ENCODE assay signal across 29 cellular contexts in the genomic region with DNA sequence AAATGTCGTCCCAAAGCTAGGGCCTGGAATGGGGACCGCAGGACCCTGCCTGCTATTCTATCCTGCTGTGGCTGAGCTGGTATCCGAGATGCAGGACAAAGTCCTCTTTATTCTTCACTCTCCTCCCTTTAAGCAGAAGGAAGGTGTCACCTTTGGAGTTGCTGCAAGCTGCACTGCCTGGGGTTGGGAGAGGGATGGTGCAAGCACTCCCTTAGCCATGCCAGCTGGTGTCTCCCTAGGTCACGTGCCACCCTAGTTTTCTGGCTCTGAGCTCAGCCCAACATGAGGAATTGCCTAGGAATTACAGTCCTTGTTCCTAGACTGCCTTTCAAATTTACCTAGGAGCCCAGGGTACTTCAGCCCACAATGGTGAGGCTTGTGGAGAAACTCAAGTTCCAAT. TPM values are rescaled to one million over a fixed set of nuclear protein-coding genes. Genes with fewer than 3 reads are reported as not detected.
DNase-seq lines count a peak whose midpoint lies in the region; ATAC-seq, FAIRE-seq and TF ChIP-seq lines count a peak whose summit lies in the region.
"Had no signal": no experiment of that assay in that cellular context is flagged by ENCODE, and none has a peak within 500 bp of the region (broad histone marks: within the 10 kb centered on the region; RNA-seq: fewer than 3 reads in every experiment).

No MANE protein-coding gene starts in this region.

- TF ChIP-seq POLR2A in K562 (conservative IDR thresholded peaks at IDR 0.05) (no peak), GM18505 (IDR thresholded peaks at IDR 0.05; ENCODE audit: borderline replicate concordance, extremely low read depth, insufficient read depth, insufficient read length) (no peak)

- H3K4me3 Mint-ChIP-seq in T-cell: no peak overlapping the region
- H3K4me3 Mint-ChIP-seq: CD4-positive, CD25-positive, alpha-beta regulatory T cell; CD8-positive, alpha-beta memory T cell; GM23338; IgD-negative memory B cell had no signal

- H3K27ac Mint-ChIP-seq in T-cell: no peak overlapping the region
- H3K27ac Mint-ChIP-seq: CD8-positive, alpha-beta memory T cell; IgD-negative memory B cell had no signal

- peak; percentile 31 for DNase-seq in DMS 273 (lab: John Stamatoyannopoulos, UW; ENCODE audit: unreplicated experiment)
- no peak for DNase-seq in DMS 273 treated with DMSO at 0.1 percent for 48 hours (lab: John Stamatoyannopoulos, UW)
- no peak for DNase-seq in K562 (ENCODE audit: extremely low read depth in 1 of 4, low spot score in 3 of 4)
- DNase-seq in left lobe of liver (ENCODE audit: low spot score): no peak
- DNase-seq in small intestine: peak; percentile 55
- no peak for DNase-seq in NCI-H2107 (lab: John Stamatoyannopoulos, UW)
- no peak for DNase-seq in T-cell
- DNase-seq: BE2C; C1 segment of cervical spinal cord; CD4-positive, CD25-positive, alpha-beta regulatory T cell; CD8-positive, alpha-beta memory T cell; COR-L47; DMS53; DND-41; EL; HCEC 1CT; KG1 had no signal

- CTCF ChIA-PET in K562 (lab: Yijun Ruan, JAX; ENCODE audit: low intra/inter-chr PET ratio): no interaction called here
- CTCF ChIA-PET in T-cell (lab: Charles Lee): no interaction called here

- H3K4me1 Mint-ChIP-seq in T-cell: no peaks in the 10 kb centered on the region
- H3K4me1 Mint-ChIP-seq: CD4-positive, CD25-positive, alpha-beta regulatory T cell; CD8-positive, alpha-beta memory T cell; GM23338; IgD-negative memory B cell had no signal

- H3K9me3 ChIP-seq in K562 (replicated peaks; ENCODE audit: control insufficient read depth, insufficient read depth, low read depth, low read length): no peaks in the 10 kb centered on the region
- no peaks in the 10 kb centered on the region for H3K9me3 ChIP-seq in small intestine (ENCODE audit: control insufficient read depth, low read depth)
- H3K9me3 ChIP-seq: BE2C had no signal

- H3K4me1 ChIP-seq in K562 (replicated peaks in 1 of 2; ENCODE audit: control insufficient read depth in 2 of 2, insufficient read depth in 2 of 2, low read length in 2 of 2) (no peaks in the 10 kb centered on the region; a peak in 1 of 5 replicates), small intestine (ENCODE audit: control insufficient read depth in 2 of 2, insufficient read depth in 1 of 2, low read depth in 1 of 2, low read length in 1 of 2) (no peaks in the 10 kb centered on the region)
- H3K4me1 ChIP-seq: BE2C had no signal

- no peak for TF ChIP-seq EP300 in K562 (IDR thresholded peaks at IDR 0.05; ENCODE audit: low read length)

- POLR2A ChIA-PET in K562 (lab: Yijun Ruan, JAX): no interaction called here
- POLR2A ChIA-PET in T-cell (lab: Charles Lee): no interaction called here

- no peak for TF ChIP-seq RAD21 in K562 (CRISPR knock-in tag; conservative IDR thresholded peaks at IDR 0.05 in 1 of 2, IDR thresholded peaks at IDR 0.05 in 1 of 2)

- no TSS peak for BruUV-seq in K562 (replicated peaks; lab: Mats Ljungman, UMichigan)

- H3K9me3 Mint-ChIP-seq in T-cell: peaks cover 6 to 8% (median 8%) of the 10 kb centered on the region in 3 donors

- no peak for FAIRE-seq in K562 (lab: Jason Lieb, UNC)
- no peak for FAIRE-seq in small intestine (lab: Jason Lieb, UNC)
- FAIRE-seq: D721Med, G401.6, GM12891, GM18507, H54 had no signal

- H3K9me1 ChIP-seq in K562 (ENCODE audit: control insufficient read depth, insufficient read depth, low read length): no peaks in the 10 kb centered on the region

- H3K27ac ChIP-seq in K562 (ENCODE audit: extremely low read depth, low read depth, low read length) (no peak overlapping the region), small intestine (ENCODE audit: low read depth in 1 of 2, low read length in 1 of 2) (no peak overlapping the region)
- H3K27ac ChIP-seq: 22Rv1, HL-60 had no signal

- H3K9ac ChIP-seq in K562 (ENCODE audit: insufficient read depth in 1 of 2, low read depth in 2 of 2, low read length in 2 of 2): peak overlapping the region in 1 of 2 experiments; percentile 35; a peak in 1 of 4 replicates

- no peak overlapping the region for H3K4me3 ChIP-seq in K562
- H3K4me3 ChIP-seq in small intestine (ENCODE audit: low read depth in 1 of 2, low read length in 2 of 2): no peak overlapping the region
- H3K4me3 ChIP-seq: GM23338 had no signal

- H2AFZ ChIP-seq in K562 (ENCODE audit: low read depth, low read length): no peak overlapping the region
- H2AFZ ChIP-seq: GM23338 had no signal

- no peaks in the 10 kb centered on the region for H3K79me2 ChIP-seq in K562 (ENCODE audit: control insufficient read depth, insufficient read depth, low read length)

- TF ChIP-seq CTCF in K562 (IDR thresholded peaks at IDR 0.05 in 2 of 3, conservative IDR thresholded peaks at IDR 0.05 in 1 of 3; ENCODE audit: insufficient read depth in 2 of 3, low read depth in 1 of 3, low read length in 3 of 3): no peak

- no peaks in the 10 kb centered on the region; a peak in 1 of 5 replicates for H3K27me3 ChIP-seq in K562 (ENCODE audit: control insufficient read depth in 2 of 2, insufficient read depth in 2 of 2, low read length in 2 of 2)
- no peaks in the 10 kb centered on the region for H3K27me3 ChIP-seq in small intestine (ENCODE audit: control insufficient read depth in 2 of 2, insufficient read depth in 2 of 2, low read length in 2 of 2)
- H3K27me3 ChIP-seq: BE2C had no signal

- peaks cover 41% of the 10 kb centered on the region for H3K36me3 Mint-ChIP-seq in T-cell

- intact Hi-C loops in K562 (cut with micrococcal nuclease): no loop called here

- no peaks in the 10 kb centered on the region for H3K27me3 Mint-ChIP-seq in T-cell
- H3K27me3 Mint-ChIP-seq: CD4-positive, CD25-positive, alpha-beta regulatory T cell; CD8-positive, alpha-beta memory T cell; IgD-negative memory B cell had no signal

- no peak overlapping the region for H3K4me2 ChIP-seq in K562 (ENCODE audit: insufficient read depth, low read length)
- H3K4me2 ChIP-seq: GM23338 had no signal

- H3K36me3 ChIP-seq in K562 (ENCODE audit: control insufficient read depth, insufficient read depth, low read length) (no peaks in the 10 kb centered on the region), small intestine (ENCODE audit: control insufficient read depth in 2 of 2, insufficient read depth in 2 of 2, low read length in 2 of 2) (no peaks in the 10 kb centered on the region)
- H3K36me3 ChIP-seq: BE2C had no signal

- in situ Hi-C loops in K562 (cut with MboI): no loop called here

- 28% methylated on average over 4 of the region's 4 CpGs for WGBS in K562 (ENCODE audit: insufficient coverage, low coverage, missing lambda C conversion rate)
- 42 to 76% (median 50%) methylated on average over 4 of the region's 4 CpGs for WGBS in small intestine, 3 donors

- no peaks in the 10 kb centered on the region for H4K20me1 ChIP-seq in K562 (replicated peaks; ENCODE audit: control insufficient read depth, insufficient read depth, low read length)

- ATAC-seq in K562 (no peak), left lobe of liver (peak; percentile 51), GM18505 (IDR thresholded peaks at IDR 0.05; ENCODE audit: unreplicated experiment) (no peak), T-cell (replicated peaks in 1 of 4) (no peak)
- ATAC-seq: GM23338 had no signal

RNA-seq across cellular contexts. Expression of a gene that starts 21.4 kb away (rescaled TPM):
- total RNA-seq in K562 (2011; cell fraction: chromatin; rRNA removed; ENCODE audit: low replicate concordance): not detected in 2 replicates
- not detected in 2 replicates for total RNA-seq in K562 (2011; cell fraction: nucleolus; rRNA removed)
- total RNA-seq in K562 (2011; cell fraction: nucleoplasm; rRNA removed): 0.31 TPM in 1 of 2 replicates, not detected in the other
- total RNA-seq in K562 (2014; rRNA removed) (not detected in 2 replicates), K562 (2014; rRNA removed; fragmentation: Illumina TruSeq; extraction: Trizol) (not detected in 2 replicates), K562 (2015; rRNA removed; fragmentation: Illumina TruSeq; extraction: Trizol) (not detected in 2 replicates), K562 (2021) (not detected in 2 replicates), left lobe of liver (0.20 TPM), T-cell (under 1 TPM in 4 of 5 donors, not detected in 1; 0.20 to 0.70 (median 0.40) TPM)
- polyA plus RNA-seq in K562 (2011; rRNA removed) (not detected in 2 replicates), K562 (2014; fragmentation: Illumina TruSeq; extraction: Trizol) (not detected in 2 replicates), K562 (2014; fragmentation: Nextera tagmentation; extraction: Ambion mirVana) (not detected), K562 (2014; rRNA removed) (not detected in 2 replicates), small intestine (under 1 TPM in 2 of 3 donors, not detected in 1; 0.34 to 0.54 TPM)
- not detected in 2 replicates for polyA plus RNA-seq in K562 (2011; cell fraction: cytosol; rRNA removed)
- not detected in 2 replicates for polyA plus RNA-seq in K562 (2011; cell fraction: nucleus; rRNA removed)
- 0.07 TPM in 1 of 2 replicates, not detected in the other for polyA plus RNA-seq in K562 (2012)
- polyA minus RNA-seq in K562 (2011; rRNA and poly(A)+ RNA removed): not detected in 2 replicates
- polyA minus RNA-seq in K562 (2011; cell fraction: cytosol; rRNA and poly(A)+ RNA removed): not detected in 2 replicates
- polyA minus RNA-seq in K562 (2011; cell fraction: nucleus; rRNA and poly(A)+ RNA removed): not detected in 2 replicates
- total RNA-seq: A673; CD4-positive, CD25-positive, alpha-beta regulatory T cell; CD8-positive, alpha-beta memory T cell; HT1080 had no signal
- polyA plus RNA-seq: CD4-positive, CD25-positive, alpha-beta regulatory T cell; CD8-positive, alpha-beta memory T cell; IgD-negative memory B cell had no signal

RNA-seq across cellular contexts. Expression of a gene that starts 30.2 kb away (rescaled TPM):
- 5.1 and 10.9 TPM in 2 replicates for total RNA-seq in K562 (2011; cell fraction: chromatin; rRNA removed; ENCODE audit: low replicate concordance)
- 6.2 and 9.7 TPM in 2 replicates for total RNA-seq in K562 (2011; cell fraction: nucleolus; rRNA removed)
- total RNA-seq in K562 (2011; cell fraction: nucleoplasm; rRNA removed): 6.1 and 7.9 TPM in 2 replicates
- total RNA-seq in K562 (2014; rRNA removed) (1.9 and 2.0 TPM in 2 replicates), K562 (2014; rRNA removed; fragmentation: Illumina TruSeq; extraction: Trizol) (2.7 and 3.7 TPM in 2 replicates), K562 (2015; rRNA removed; fragmentation: Illumina TruSeq; extraction: Trizol) (3.6 and 3.7 TPM in 2 replicates), K562 (2021) (1.9 and 2.1 TPM in 2 replicates), left lobe of liver (2.6 TPM), T-cell (10 to 100 TPM; 16.4 to 24.7 (median 18.5) TPM)
- polyA plus RNA-seq in K562 (2011; rRNA removed) (3.5 and 4.1 TPM in 2 replicates), K562 (2014; fragmentation: Illumina TruSeq; extraction: Trizol) (2.0 and 2.6 TPM in 2 replicates), K562 (2014; fragmentation: Nextera tagmentation; extraction: Ambion mirVana) (1 to 10 TPM; 1.1 to 1.3 TPM), K562 (2014; rRNA removed) (1.4 and 3.0 TPM in 2 replicates), small intestine (1 to 10 TPM; 2.9 to 4.5 (median 3.2) TPM)
- 0.78 and 0.97 TPM in 2 replicates for polyA plus RNA-seq in K562 (2011; cell fraction: cytosol; rRNA removed)
- 3.2 and 6.5 TPM in 2 replicates for polyA plus RNA-seq in K562 (2011; cell fraction: nucleus; rRNA removed)
- polyA plus RNA-seq in K562 (2012): 3.2 and 12.5 TPM in 2 replicates
- 3.6 and 7.8 TPM in 2 replicates for polyA minus RNA-seq in K562 (2011; rRNA and poly(A)+ RNA removed)
- 0.82 and 1.7 TPM in 2 replicates for polyA minus RNA-seq in K562 (2011; cell fraction: cytosol; rRNA and poly(A)+ RNA removed)
- polyA minus RNA-seq in K562 (2011; cell fraction: nucleus; rRNA and poly(A)+ RNA removed): 5.7 and 10.3 TPM in 2 replicates

RNA-seq across cellular contexts. Expression of a gene that starts 30.3 kb away (rescaled TPM):
- total RNA-seq in K562 (2011; cell fraction: chromatin; rRNA removed; ENCODE audit: low replicate concordance): 0.39 TPM in 1 of 2 replicates, not detected in the other
- total RNA-seq in K562 (2011; cell fraction: nucleolus; rRNA removed): not detected in 2 replicates
- not detected in 2 replicates for total RNA-seq in K562 (2011; cell fraction: nucleoplasm; rRNA removed)
- total RNA-seq in K562 (2014; rRNA removed) (0.45 and 0.65 TPM in 2 replicates), K562 (2014; rRNA removed; fragmentation: Illumina TruSeq; extraction: Trizol) (0.51 and 0.73 TPM in 2 replicates), K562 (2015; rRNA removed; fragmentation: Illumina TruSeq; extraction: Trizol) (0.41 and 0.54 TPM in 2 replicates), K562 (2021) (0.16 and 0.56 TPM in 2 replicates), left lobe of liver (0.45 TPM), T-cell (under 1 TPM in 2 of 5 donors, not detected in 3; 0.28 to 0.49 TPM)
- polyA plus RNA-seq in K562 (2011; rRNA removed) (0.26 TPM in 1 of 2 replicates, not detected in the other), K562 (2014; fragmentation: Illumina TruSeq; extraction: Trizol) (0.31 TPM in 1 of 2 replicates, not detected in the other), K562 (2014; fragmentation: Nextera tagmentation; extraction: Ambion mirVana) (under 1 TPM; 0.07 to 0.15 TPM), K562 (2014; rRNA removed) (not detected in 2 replicates), small intestine (under 1 TPM in 1 of 3 donors, not detected in 2; 0.27 TPM)
- 0.18 TPM in 1 of 2 replicates, not detected in the other for polyA plus RNA-seq in K562 (2011; cell fraction: cytosol; rRNA removed)
- polyA plus RNA-seq in K562 (2011; cell fraction: nucleus; rRNA removed): 0.24 and 0.37 TPM in 2 replicates
- polyA plus RNA-seq in K562 (2012): 0.42 and 0.46 TPM in 2 replicates
- polyA minus RNA-seq in K562 (2011; rRNA and poly(A)+ RNA removed): not detected in 2 replicates
- not detected in 2 replicates for polyA minus RNA-seq in K562 (2011; cell fraction: cytosol; rRNA and poly(A)+ RNA removed)
- 1.00 and 1.6 TPM in 2 replicates for polyA minus RNA-seq in K562 (2011; cell fraction: nucleus; rRNA and poly(A)+ RNA removed)
- total RNA-seq: A673; CD4-positive, CD25-positive, alpha-beta regulatory T cell had no signal
- polyA plus RNA-seq: CD4-positive, CD25-positive, alpha-beta regulatory T cell; CD8-positive, alpha-beta memory T cell; GM23338; IgD-negative memory B cell had no signal

Comparison
In these comparisons a context has a peak if more than half of its experiments do, and no peak if none do; other contexts are left out.
1. DNase-seq: peak in DMS 273 (single experiment) and small intestine (single experiment); none in DMS 273 treated with DMSO at 0.1 percent for 48 hours (single experiment), K562 (0 of 4), left lobe of liver (single experiment), NCI-H2107 (single experiment) and T-cell (0 of 34).